ENCODE assay signal across 23 cellular contexts in genomic region chr11:95302211-95302610, GRCh38.
"Had no signal": no experiment of that assay in that cellular context is flagged by ENCODE, and none has a peak within 500 bp of the region (broad histone marks: within the 10 kb centered on the region; RNA-seq: fewer than 3 reads in every experiment).

No MANE protein-coding gene starts in this region.

- ATAC-seq: effector memory CD8-positive, alpha-beta T cell; esophagus mucosa; foreskin keratinocyte; gastrocnemius medialis; gastroesophageal sphincter; heart left ventricle; heart right ventricle had no signal

- H3K9me3 ChIP-seq: colonic mucosa, esophagus muscularis mucosa, esophagus squamous epithelium, gastrocnemius medialis, gastroesophageal sphincter, heart left ventricle, heart right ventricle had no signal

- H3K4me3 ChIP-seq: colonic mucosa, coronary artery, dorsolateral prefrontal cortex, esophagus muscularis mucosa, esophagus squamous epithelium, gastrocnemius medialis, gastroesophageal sphincter, heart left ventricle, heart right ventricle had no signal

- H3K9me3 Mint-ChIP-seq: dendritic cell treated with granulocyte-macrophage colony-stimulating factor and Interleukin-4, amounts not matched to agents 40 ng/mL and 50 ng/mL, for 4 days; effector memory CD8-positive, alpha-beta T cell; endodermal cell had no signal

- H3K4me1 ChIP-seq: colonic mucosa, foreskin keratinocyte, gastrocnemius medialis had no signal

- H3K36me3 ChIP-seq: colonic mucosa, esophagus muscularis mucosa, esophagus squamous epithelium, gastrocnemius medialis, gastroesophageal sphincter, heart left ventricle, heart right ventricle had no signal

- H3K4me3 Mint-ChIP-seq: dendritic cell treated with granulocyte-macrophage colony-stimulating factor and Interleukin-4, amounts not matched to agents 40 ng/mL and 50 ng/mL, for 4 days; effector memory CD8-positive, alpha-beta T cell; endodermal cell had no signal

- H3K27ac Mint-ChIP-seq: effector memory CD8-positive, alpha-beta T cell; endodermal cell had no signal

- DNase-seq: colonic mucosa; cortex of kidney; dermis blood vessel endothelial cell; dorsolateral prefrontal cortex; effector CD4-positive, alpha-beta T cell; effector CD8-positive, alpha-beta T cell; effector memory CD4-positive, alpha-beta T cell; effector memory CD8-positive, alpha-beta T cell; endodermal cell; erythroblast; esophagus squamous epithelium; foreskin keratinocyte; foreskin melanocyte; gastrocnemius medialis; glutamatergic neuron; heart left ventricle; heart right ventricle had no signal

- H3K27ac ChIP-seq: colonic mucosa, coronary artery, dorsolateral prefrontal cortex, epithelial cell of prostate, esophagus muscularis mucosa, foreskin keratinocyte, gastrocnemius medialis, gastroesophageal sphincter, heart left ventricle, heart right ventricle had no signal

- H3K27me3 ChIP-seq: colonic mucosa, dorsolateral prefrontal cortex, esophagus muscularis mucosa, esophagus squamous epithelium, foreskin keratinocyte, gastrocnemius medialis, gastroesophageal sphincter, heart left ventricle, heart right ventricle had no signal
